In genomic region chr3:142053244-142053643, GRCh38 we compare ENCODE assay signal across 18 cellular contexts.
"Had no signal": no experiment of that assay in that cellular context is flagged by ENCODE, and none has a peak within 500 bp of the region (broad histone marks: within the 10 kb centered on the region; RNA-seq: fewer than 3 reads in every experiment).

No MANE protein-coding gene starts in this region.

- DNase-seq: activated CD4-positive, alpha-beta T cell treated with anti-CD3 and anti-CD28 coated beads, Interleukin-2, amount 50 U/mL, for 48 hours; activated CD8-positive, alpha-beta memory T cell treated with anti-CD3 and anti-CD28 coated beads, Interleukin-2, amount 10 ng/mL, durations not matched to agents 7 days and 5 days; activated naive CD4-positive, alpha-beta T cell; body of pancreas; endodermal cell; heart left ventricle; kidney glomerular epithelial cell; left ventricle myocardium superior; occipital lobe; posterior cingulate gyrus; stimulated activated CD4-positive, alpha-beta T cell treated with anti-CD3 and anti-CD28 coated beads, Interleukin-2, amount 100 ng/mL, for 24 hours; transverse colon; uterus had no signal

- H3K4me1 ChIP-seq: body of pancreas, gastroesophageal sphincter, heart left ventricle, transverse colon, uterus had no signal

- ATAC-seq: activated CD4-positive, CD25-positive, alpha-beta regulatory T cell treated with anti-CD3 and anti-CD28 coated beads, Interleukin-2, amount 50 U/mL, for 24 hours; activated CD8-positive, alpha-beta memory T cell treated with anti-CD3 and anti-CD28 coated beads, Interleukin-2, amount 10 ng/mL, durations not matched to agents 7 days and 5 days; activated T-helper 17 cell treated with anti-CD3 and anti-CD28 coated beads, Interleukin-2, amount 50 U/mL, for 72 hours; body of pancreas; gastroesophageal sphincter; heart left ventricle; left ventricle myocardium superior had no signal

- FAIRE-seq: colon had no signal

- H3K27ac ChIP-seq: body of pancreas, gastroesophageal sphincter, heart left ventricle, suprapubic skin, transverse colon, uterus had no signal

- H3K9me3 ChIP-seq: body of pancreas, gastroesophageal sphincter, suprapubic skin, transverse colon, uterus had no signal

- H3K36me3 ChIP-seq: transverse colon, uterus had no signal

- H3K4me3 ChIP-seq: body of pancreas, gastroesophageal sphincter, heart left ventricle, suprapubic skin, transverse colon, uterus had no signal

- H3K27me3 ChIP-seq: body of pancreas, gastroesophageal sphincter, heart left ventricle, suprapubic skin, transverse colon, uterus had no signal
